ENCODE assay signal across 8 cellular contexts in the genomic region with DNA sequence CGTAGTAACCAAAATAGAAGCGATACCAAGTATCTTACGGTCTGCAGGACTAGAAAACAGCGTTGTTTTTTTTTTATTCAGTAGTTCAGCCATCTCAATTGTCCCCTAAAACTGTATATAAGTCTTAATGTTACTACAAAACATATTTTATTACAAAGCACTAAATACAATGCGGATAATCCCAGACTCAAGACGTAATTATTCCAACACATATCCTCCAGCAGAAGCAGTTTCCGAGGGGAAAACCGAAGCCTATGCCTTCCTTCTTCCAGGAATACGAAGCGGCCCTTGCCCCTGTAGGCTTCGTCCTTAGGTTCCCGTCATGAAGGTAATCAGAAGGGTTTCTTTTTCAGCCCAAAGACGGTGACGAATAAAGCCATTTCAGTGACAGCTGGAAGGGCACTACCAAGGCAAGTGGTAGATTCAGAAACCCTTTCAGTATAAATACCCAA. TPM values are rescaled to one million over a fixed set of nuclear protein-coding genes. Genes with fewer than 3 reads are reported as not detected.
DNase-seq lines count a peak whose midpoint lies in the region; ATAC-seq and TF ChIP-seq lines count a peak whose summit lies in the region.

No MANE protein-coding gene starts in this region.

- H3K27ac ChIP-seq in adrenal gland (peak overlapping the region; percentile 87 to 99 (median 92)), left lung (peak overlapping the region; percentile 90 to 93), tibial nerve (peak overlapping the region; percentile 69 to 98 (median 93))

- H3K4me1 ChIP-seq in adrenal gland (replicated peaks in 1 of 2): peaks cover 9 to 38% of the 10 kb centered on the region in 2 donors
- H3K4me1 ChIP-seq in left lung: peaks cover 15 to 35% of the 10 kb centered on the region in 2 donors
- H3K4me1 ChIP-seq in tibial nerve: peaks cover 0 to 44% (median 22%) of the 10 kb centered on the region in 4 donors

- TF ChIP-seq POLR2A in adrenal gland (IDR thresholded peaks at IDR 0.05) (no peak), tibial nerve (IDR thresholded peaks at IDR 0.05) (no peak)

- peaks cover 5% of the 10 kb centered on the region for H3K36me3 Mint-ChIP-seq in activated T-cell treated with anti-CD3 and anti-CD28 coated beads, Interleukin-2, amount 50 U/mL, for 24 hours (ENCODE audit: low read depth)

- peak overlapping the region in 2 of 4 donors; percentile 31 to 47 for H3K4me3 ChIP-seq in adrenal gland
- peak overlapping the region; percentile 21 to 32 for H3K4me3 ChIP-seq in left lung
- H3K4me3 ChIP-seq in tibial nerve: peak overlapping the region; percentile 11 to 52 (median 32)

- H3K27me3 Mint-ChIP-seq in activated T-cell treated with anti-CD3 and anti-CD28 coated beads, Interleukin-2, amount 50 U/mL, for 24 hours: no peaks in the 10 kb centered on the region

- no peak for TF ChIP-seq CTCF in adrenal gland (IDR thresholded peaks at IDR 0.05)
- TF ChIP-seq CTCF in left lung (IDR thresholded peaks at IDR 0.05): no peak
- no peak for TF ChIP-seq CTCF in tibial nerve (IDR thresholded peaks at IDR 0.05)
- no peak for TF ChIP-seq CTCF in GM20000 (IDR thresholded peaks at IDR 0.05; ENCODE audit: extremely low read depth, missing control alignments)

- no peak for DNase-seq in activated T-cell treated with anti-CD3 and anti-CD28 coated beads, Interleukin-2, amount 50 U/mL, for 24 hours
- no peak for DNase-seq in activated T-cell treated with anti-CD3 and anti-CD28 coated beads, Interleukin-2, amount 50 U/mL, for 1 hour
- DNase-seq in adrenal gland (no peak), left lung (no peak), tibial nerve (ENCODE audit: low spot score in 2 of 2) (no peak), GM20000 (ENCODE audit: low spot score) (no peak)
- DNase-seq in activated CD4-positive, alpha-beta T cell treated with anti-CD3 and anti-CD28 coated beads, Interleukin-2, amount 50 U/mL, for 48 hours: no peak

- no peak for ATAC-seq in left lung
- no peak for ATAC-seq in HG02763 (IDR thresholded peaks at IDR 0.05; ENCODE audit: unreplicated experiment)

- no peak for TF ChIP-seq EP300 in tibial nerve (IDR thresholded peaks at IDR 0.05)

- no peaks in the 10 kb centered on the region for H3K9me3 ChIP-seq in adrenal gland (replicated peaks in 1 of 3)
- no peaks in the 10 kb centered on the region for H3K9me3 ChIP-seq in left lung
- no peaks in the 10 kb centered on the region for H3K9me3 ChIP-seq in tibial nerve

- no peaks in the 10 kb centered on the region for H3K27me3 ChIP-seq in adrenal gland
- no peaks in the 10 kb centered on the region for H3K27me3 ChIP-seq in left lung
- H3K27me3 ChIP-seq in tibial nerve: no peaks in the 10 kb centered on the region

- intact Hi-C loops in adrenal gland (cut with DNase I) (no loop called here), left lung (cut with DNase I) (no loop called here)

- H3K9me3 Mint-ChIP-seq in activated T-cell treated with anti-CD3 and anti-CD28 coated beads, Interleukin-2, amount 50 U/mL, for 24 hours: no peaks in the 10 kb centered on the region

- H3K4me1 Mint-ChIP-seq in activated T-cell treated with anti-CD3 and anti-CD28 coated beads, Interleukin-2, amount 50 U/mL, for 24 hours (ENCODE audit: low read depth): peaks cover 47% of the 10 kb centered on the region

- WGBS in adrenal gland, 4 donors: 2 to 7% (median 6%) methylated on average over 14 of the region's 14 CpGs
- 3 to 4% methylated on average over 14 of the region's 14 CpGs for WGBS in tibial nerve, 2 donors

- peak overlapping the region; percentile 78 for H3K4me3 Mint-ChIP-seq in activated T-cell treated with anti-CD3 and anti-CD28 coated beads, Interleukin-2, amount 50 U/mL, for 24 hours

- peak overlapping the region; percentile 100 for H3K27ac Mint-ChIP-seq in activated T-cell treated with anti-CD3 and anti-CD28 coated beads, Interleukin-2, amount 50 U/mL, for 24 hours

- H3K36me3 ChIP-seq in adrenal gland (replicated peaks in 1 of 2) (no peaks in the 10 kb centered on the region), left lung (no peaks in the 10 kb centered on the region), tibial nerve (no peaks in the 10 kb centered on the region)

RNA-seq across cellular contexts. Expression of gene TMEM107, which starts 2.3 kb away (rescaled TPM):
- total RNA-seq in adrenal gland (10 to 100 TPM in 7 of 8 donors, 1 to 10 TPM in 1; 6.2 to 31.9 (median 20.1) TPM), left lung (10 to 100 TPM; 15.0 to 15.9 TPM), tibial nerve (10 to 100 TPM; 28.2 to 47.1 (median 38.2) TPM)
- 10 to 100 TPM in 2 of 3 donors, 1 to 10 TPM in 1; 8.3 to 14.0 (median 11.9) TPM for polyA plus RNA-seq in adrenal gland

RNA-seq across cellular contexts. Expression of gene VAMP2, which starts 11.1 kb away (rescaled TPM):
- total RNA-seq in adrenal gland (100 to 1,000 TPM in 2 of 8 donors, 10 to 100 TPM in 6; 18.8 to 139 (median 61.5) TPM), left lung (10 to 100 TPM; 48.3 to 48.9 TPM), tibial nerve (10 to 100 TPM; 48.0 to 72.1 (median 59.0) TPM)
- polyA plus RNA-seq in adrenal gland: 100 to 1,000 TPM in 1 of 3 donors, 10 to 100 TPM in 2; 65.8 to 206 (median 81.2) TPM

RNA-seq across cellular contexts. Expression of gene BORCS6, which starts 16.1 kb away (rescaled TPM):
- total RNA-seq in adrenal gland (10 to 100 TPM; 10.5 to 29.7 (median 15.2) TPM), left lung (10 to 100 TPM in 1 of 2 donors, 1 to 10 TPM in 1; 8.8 to 10.6 TPM), tibial nerve (10 to 100 TPM; 13.8 to 22.4 (median 19.4) TPM)
- polyA plus RNA-seq in adrenal gland: 1 to 10 TPM; 3.3 to 5.3 (median 5.0) TPM

RNA-seq across cellular contexts. Expression of gene PER1, which starts 21.7 kb away (rescaled TPM):
- total RNA-seq in adrenal gland (100 to 1,000 TPM in 5 of 8 donors, 10 to 100 TPM in 3; 40.1 to 295 (median 108) TPM), left lung (100 to 1,000 TPM; 101 to 111 TPM), tibial nerve (100 to 1,000 TPM; 157 to 328 (median 204) TPM)
- polyA plus RNA-seq in adrenal gland: 100 to 1,000 TPM in 2 of 3 donors, 10 to 100 TPM in 1; 12.4 to 360 (median 161) TPM

RNA-seq across cellular contexts. Expression of gene AURKB, which starts 36.5 kb away (rescaled TPM):
- total RNA-seq in adrenal gland: 1 to 10 TPM; 1.6 to 6.6 (median 2.2) TPM
- polyA plus RNA-seq in adrenal gland: 1 to 10 TPM; 2.0 to 2.2 (median 2.2) TPM
- total RNA-seq in left lung: 10 to 100 TPM in 1 of 2 donors, 1 to 10 TPM in 1; 2.7 to 10.2 TPM
- 10 to 100 TPM; 31.2 to 78.1 (median 39.6) TPM for total RNA-seq in tibial nerve
